ENCODE assay signal across 19 cellular contexts in genomic region chr13:107562222-107562621, GRCh38.
"Had no signal": no experiment of that assay in that cellular context is flagged by ENCODE, and none has a peak within 500 bp of the region (broad histone marks: within the 10 kb centered on the region; RNA-seq: fewer than 3 reads in every experiment).

No MANE protein-coding gene starts in this region.

- H3K27ac ChIP-seq: ovary, stomach, uterus had no signal

- H3K36me3 Mint-ChIP-seq: mesothelial cell of epicardium, type B pancreatic cell had no signal

- H3K4me3 Mint-ChIP-seq: mesothelial cell of epicardium; natural killer cell treated with Interleukin-12 subunit alpha and Interleukin-12 subunit beta and Interleukin-15 and Interleukin-18, amount 100 ng/mL, for 72 hours; type B pancreatic cell had no signal

- H3K4me1 ChIP-seq: uterus had no signal

- H3K36me3 ChIP-seq: ovary, stomach, uterus had no signal

- H3K27me3 Mint-ChIP-seq: natural killer cell treated with Interleukin-12 subunit alpha and Interleukin-12 subunit beta and Interleukin-15 and Interleukin-18, amount 100 ng/mL, for 72 hours had no signal

- DNase-seq: cortex of kidney; dorsolateral prefrontal cortex; effector CD8-positive, alpha-beta T cell; islet precursor cell; mammary epithelial cell; nucleus accumbens; ovary; right cardiac atrium; small intestine; stimulated activated CD4-positive, alpha-beta T cell treated with anti-CD3 and anti-CD28 coated beads, Interleukin-12 subunit alpha, Interleukin-12 subunit beta, amount 100 ng/mL, for 4 hours; stimulated activated naive CD4-positive, alpha-beta T cell; stomach; substantia nigra; uterus had no signal

- H3K9me3 ChIP-seq: ovary, stomach, uterus had no signal

- H3K4me1 Mint-ChIP-seq: mesothelial cell of epicardium had no signal

- H3K4me3 ChIP-seq: ovary, stomach, uterus had no signal

- H3K9me3 Mint-ChIP-seq: mesothelial cell of epicardium; natural killer cell treated with Interleukin-12 subunit alpha and Interleukin-12 subunit beta and Interleukin-15 and Interleukin-18, amount 100 ng/mL, for 72 hours; type B pancreatic cell had no signal

- H3K27ac Mint-ChIP-seq: mesothelial cell of epicardium; natural killer cell treated with Interleukin-12 subunit alpha and Interleukin-12 subunit beta and Interleukin-15 and Interleukin-18, amount 100 ng/mL, for 72 hours; type B pancreatic cell had no signal

- ATAC-seq: esophagus mucosa; left lobe of liver; natural killer cell treated with Interleukin-12 subunit alpha and Interleukin-12 subunit beta and Interleukin-15 and Interleukin-18, amount 100 ng/mL, for 72 hours; right cardiac atrium had no signal

- H3K27me3 ChIP-seq: dorsolateral prefrontal cortex, ovary, stomach, uterus had no signal
